In the genomic region with DNA sequence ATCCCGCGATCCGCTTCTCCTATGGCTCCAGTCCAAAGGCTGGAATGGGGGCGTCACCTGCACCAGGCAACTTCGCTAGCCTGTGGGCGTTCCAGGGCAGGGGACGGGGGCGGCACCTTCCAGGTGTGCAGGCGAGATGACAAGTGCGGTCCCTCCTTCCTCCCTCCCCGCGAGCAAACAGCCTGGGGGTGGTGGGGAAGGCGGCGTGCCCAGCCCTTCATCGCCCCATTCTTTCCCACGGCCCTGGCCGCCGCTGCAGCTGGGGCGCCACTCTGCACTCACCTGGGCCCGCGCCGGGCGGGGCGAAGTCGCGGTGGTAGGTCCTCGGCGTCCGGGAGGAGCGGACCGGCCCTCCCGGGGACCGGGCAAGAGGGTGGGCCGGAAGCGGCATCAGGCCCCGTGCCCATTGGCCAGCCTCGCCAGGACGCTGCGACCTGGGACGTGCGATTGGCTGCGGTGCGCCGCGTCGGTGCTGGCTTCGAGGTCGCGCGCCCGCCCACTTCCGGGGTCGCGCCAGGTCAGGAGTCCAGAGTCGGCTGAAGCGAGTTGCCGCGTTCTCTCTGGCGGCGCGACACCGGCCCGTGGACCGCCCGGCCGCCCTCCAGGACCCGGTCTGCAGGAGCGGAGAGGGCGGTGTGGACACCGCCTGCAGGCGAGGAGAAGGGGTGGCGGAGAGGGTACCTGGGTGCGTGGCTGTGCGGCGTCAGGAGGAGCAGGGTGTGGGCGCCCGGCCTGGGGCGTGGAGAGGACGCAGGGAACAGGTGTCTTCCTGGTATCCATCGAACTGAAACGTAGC, we compare ENCODE assay signal across 8 cellular contexts. TPM values are rescaled to one million over a fixed set of nuclear protein-coding genes. Genes with fewer than 3 reads are reported as not detected.
DNase-seq lines count a peak whose midpoint lies in the region; ATAC-seq and TF ChIP-seq lines count a peak whose summit lies in the region.

TECPR1 (minus strand) TSS at position 389 of the 796 bp plus-strand sequence. CDS start 6,086 bp downstream, outside the sequence.

- H3K27me3 ChIP-seq in mucosa of rectum (ENCODE audit: control insufficient read depth in 2 of 2, insufficient read depth in 2 of 2, low read length in 2 of 2) = no peaks in the 10 kb centered on the region

- peak; percentile 60 for TF ChIP-seq POLR2A in erythroblast (IDR thresholded peaks at IDR 0.05; ENCODE audit: low read length)

- ATAC-seq in GM21576 (IDR thresholded peaks at IDR 0.05; ENCODE audit: unreplicated experiment) = peak; percentile 95

- peaks cover 6% of the 10 kb centered on the region for H3K36me3 Mint-ChIP-seq in IgD-negative memory B cell

- peak within 1 kb of the TSS; percentile 92 to 94 (median 93) for H3K27ac Mint-ChIP-seq in IgD-negative memory B cell

- peak within 1 kb of the TSS; percentile 87 to 97 for H3K4me3 ChIP-seq in mucosa of rectum (ENCODE audit: low read length in 2 of 2)

- peaks cover 20 to 31% (median 26%) of the 10 kb centered on the region in 3 donors for H3K4me1 Mint-ChIP-seq in IgD-negative memory B cell

- peak within 1 kb of the TSS; percentile 96 for H3K27ac ChIP-seq in mucosa of rectum (ENCODE audit: low read depth in 2 of 2, low read length in 2 of 2)

- peaks cover 4 to 7% of the 10 kb centered on the region in 2 donors for H3K36me3 ChIP-seq in mucosa of rectum (ENCODE audit: control insufficient read depth in 2 of 2, insufficient read depth in 2 of 2, low read length in 2 of 2)

- H3K9me3 Mint-ChIP-seq in IgD-negative memory B cell = no peaks in the 10 kb centered on the region

- peaks cover 21 to 24% of the 10 kb centered on the region in 2 donors for H3K4me1 ChIP-seq in mucosa of rectum (ENCODE audit: control insufficient read depth in 2 of 2, insufficient read depth in 2 of 2, low read length in 2 of 2)

- DNase-seq in DMS114 treated with DMSO at 0.1 percent for 48 hours (lab: John Stamatoyannopoulos, UW; ENCODE audit: unreplicated experiment) (peak; percentile 81), OCI-M1 (lab: John Stamatoyannopoulos, UW) (peak; percentile 98), activated T-cell treated with anti-CD3 and anti-CD28 coated beads for 4 hours (peak; percentile 64), erythroblast (lab: John Stamatoyannopoulos, UW) (peak; percentile 95 to 97)
- DNase-seq in stimulated activated CD8-positive, alpha-beta memory T cell treated with anti-CD3 and anti-CD28 coated beads, Interleukin-4, amount 100 ng/mL, for 48 hours = peak; percentile 91

- H3K9ac ChIP-seq in mucosa of rectum (ENCODE audit: low read depth in 1 of 2, low read length in 2 of 2) = peak within 1 kb of the TSS; percentile 84 to 86

- no peaks in the 10 kb centered on the region for H3K27me3 Mint-ChIP-seq in IgD-negative memory B cell

- no peaks in the 10 kb centered on the region for H3K9me3 ChIP-seq in mucosa of rectum (ENCODE audit: control insufficient read depth in 2 of 2, low read length in 2 of 2)

- peak within 1 kb of the TSS; percentile 90 to 97 (median 96) for H3K4me3 Mint-ChIP-seq in IgD-negative memory B cell

RNA-seq across cellular contexts. Expression of gene TECPR1, which starts in this region (rescaled TPM):
- polyA plus RNA-seq in IgD-negative memory B cell = 28.8 TPM

Comparison
In these comparisons a context has a peak if more than half of its experiments do, and no peak if none do; other contexts are left out.
1. Peak in every context shown above with its lines: DNase-seq, ATAC-seq, H3K4me3 ChIP-seq and H3K27ac ChIP-seq.